ENCODE assay signal across 1 cellular context in the genomic region with DNA sequence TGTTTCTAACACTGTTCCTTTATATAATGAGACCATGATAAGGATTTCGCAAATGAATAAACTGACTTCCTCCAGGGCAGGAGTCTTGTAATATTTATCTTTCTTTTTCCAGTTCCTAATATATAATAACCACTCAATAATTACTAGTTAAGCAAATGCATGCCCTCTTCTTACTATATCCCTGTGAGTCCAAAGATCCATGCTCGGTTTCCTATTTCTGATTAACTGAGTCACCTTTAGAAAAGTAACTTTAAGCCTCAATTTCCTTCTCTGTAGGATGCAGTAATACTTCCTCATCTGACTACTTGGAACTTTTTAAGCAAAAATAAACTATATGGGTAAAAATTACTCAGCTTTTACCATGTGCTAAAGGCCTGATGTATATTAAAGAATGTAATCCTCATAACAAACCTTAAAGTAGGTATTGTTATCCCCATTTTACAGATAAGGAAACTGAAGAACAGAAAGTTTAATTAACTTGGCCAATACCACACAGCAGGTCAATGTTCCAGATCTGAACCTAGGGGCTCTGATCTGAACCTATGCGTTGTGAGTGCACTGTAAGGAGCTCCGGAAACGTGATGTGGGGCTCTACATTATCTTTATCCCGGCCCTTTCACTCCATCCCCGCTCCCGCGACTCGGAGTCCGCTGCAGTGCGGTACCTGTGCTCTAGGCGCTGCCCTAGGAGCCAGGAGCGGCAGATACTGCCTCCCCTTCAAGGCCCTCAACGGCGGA.
TF ChIP-seq lines count a peak whose summit lies in the region.

No MANE protein-coding gene starts in this region.

TF ChIP-seq in HepG2, 621 proteins besides CTCF, POLR2A, EP300 and RAD21 (continues in another document):
- TF ChIP-seq ZNF781 (CRISPR knock-in tag; IDR thresholded peaks at IDR 0.05; ENCODE audit: borderline replicate concordance, not compliant biosample characterization) (no peak), RBAK (CRISPR knock-in tag; IDR thresholded peaks at IDR 0.05) (peak; percentile 30; the same call in 1 of the 2 replicates), ZFP90 (CRISPR knock-in tag; IDR thresholded peaks at IDR 0.05; ENCODE audit: borderline replicate concordance) (no peak), ZNF629 (CRISPR knock-in tag; conservative IDR thresholded peaks at IDR 0.05) (peak; percentile 73), HDAC2 (CRISPR knock-in tag; IDR thresholded peaks at IDR 0.05) (0 out of 2 replicates have a peak, but pooled peaks have one; percentile 37), FOSL2 (CRISPR knock-in tag; IDR thresholded peaks at IDR 0.05) (no peak), MXD3 (CRISPR knock-in tag; IDR thresholded peaks at IDR 0.05) (no peak), SMC3 (IDR thresholded peaks at IDR 0.05; ENCODE audit: low read length) (no peak), CCDC6 (CRISPR knock-in tag; IDR thresholded peaks at IDR 0.05) (no peak), PAXIP1 (CRISPR knock-in tag; conservative IDR thresholded peaks at IDR 0.05) (no peak), PHF8 (CRISPR knock-in tag; IDR thresholded peaks at IDR 0.05) (peak; percentile 82), YEATS4 (CRISPR knock-in tag; IDR thresholded peaks at IDR 0.05; ENCODE audit: borderline replicate concordance) (0 out of 2 replicates have a peak, but pooled peaks have one; percentile 3), LCORL (IDR thresholded peaks at IDR 0.05) (no peak), LCORL (CRISPR knock-in tag; IDR thresholded peaks at IDR 0.05) (no peak), CHD4 (IDR thresholded peaks at IDR 0.05; ENCODE audit: borderline replicate concordance, low read length) (0 out of 2 replicates have a peak, but pooled peaks have one; percentile 33), ZNF83 (CRISPR knock-in tag; IDR thresholded peaks at IDR 0.05; ENCODE audit: borderline replicate concordance) (peak; percentile 81; the same call in 1 of the 2 replicates), ZNF766 (CRISPR knock-in tag; IDR thresholded peaks at IDR 0.05; ENCODE audit: borderline replicate concordance) (no peak), ZFP82 (CRISPR knock-in tag; IDR thresholded peaks at IDR 0.05; ENCODE audit: borderline replicate concordance) (0 out of 2 replicates have a peak, but pooled peaks have one; percentile 4), MEF2D (CRISPR knock-in tag; IDR thresholded peaks at IDR 0.05) (peak; percentile 57; the same call in 1 of the 2 replicates), ZBTB33 (CRISPR knock-in tag; IDR thresholded peaks at IDR 0.05) (no peak), ARNT2 (CRISPR knock-in tag; IDR thresholded peaks at IDR 0.05; ENCODE audit: low read depth) (0 out of 2 replicates have a peak, but pooled peaks have one; percentile 12), DMTF1 (CRISPR knock-in tag; IDR thresholded peaks at IDR 0.05) (0 out of 2 replicates have a peak, but pooled peaks have one; percentile 20), ZNF746 (CRISPR knock-in tag; IDR thresholded peaks at IDR 0.05) (peak; percentile 12; the same call in 1 of the 2 replicates), ZHX1 (CRISPR knock-in tag; IDR thresholded peaks at IDR 0.05; ENCODE audit: low read depth) (0 out of 2 replicates have a peak, but pooled peaks have one; percentile 44), NR2F6 (IDR thresholded peaks at IDR 0.05) (no peak), NR2F6 (CRISPR knock-in tag; IDR thresholded peaks at IDR 0.05) (no peak), ZNF768 (CRISPR knock-in tag; IDR thresholded peaks at IDR 0.05) (peak; percentile 80)
- TF ChIP-seq, protein P1, sequence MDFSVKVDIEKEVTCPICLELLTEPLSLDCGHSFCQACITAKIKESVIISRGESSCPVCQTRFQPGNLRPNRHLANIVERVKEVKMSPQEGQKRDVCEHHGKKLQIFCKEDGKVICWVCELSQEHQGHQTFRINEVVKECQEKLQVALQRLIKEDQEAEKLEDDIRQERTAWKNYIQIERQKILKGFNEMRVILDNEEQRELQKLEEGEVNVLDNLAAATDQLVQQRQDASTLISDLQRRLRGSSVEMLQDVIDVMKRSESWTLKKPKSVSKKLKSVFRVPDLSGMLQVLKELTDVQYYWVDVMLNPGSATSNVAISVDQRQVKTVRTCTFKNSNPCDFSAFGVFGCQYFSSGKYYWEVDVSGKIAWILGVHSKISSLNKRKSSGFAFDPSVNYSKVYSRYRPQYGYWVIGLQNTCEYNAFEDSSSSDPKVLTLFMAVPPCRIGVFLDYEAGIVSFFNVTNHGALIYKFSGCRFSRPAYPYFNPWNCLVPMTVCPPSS (IDR thresholded peaks at IDR 0.05) = no peak
- TF ChIP-seq, protein P2, sequence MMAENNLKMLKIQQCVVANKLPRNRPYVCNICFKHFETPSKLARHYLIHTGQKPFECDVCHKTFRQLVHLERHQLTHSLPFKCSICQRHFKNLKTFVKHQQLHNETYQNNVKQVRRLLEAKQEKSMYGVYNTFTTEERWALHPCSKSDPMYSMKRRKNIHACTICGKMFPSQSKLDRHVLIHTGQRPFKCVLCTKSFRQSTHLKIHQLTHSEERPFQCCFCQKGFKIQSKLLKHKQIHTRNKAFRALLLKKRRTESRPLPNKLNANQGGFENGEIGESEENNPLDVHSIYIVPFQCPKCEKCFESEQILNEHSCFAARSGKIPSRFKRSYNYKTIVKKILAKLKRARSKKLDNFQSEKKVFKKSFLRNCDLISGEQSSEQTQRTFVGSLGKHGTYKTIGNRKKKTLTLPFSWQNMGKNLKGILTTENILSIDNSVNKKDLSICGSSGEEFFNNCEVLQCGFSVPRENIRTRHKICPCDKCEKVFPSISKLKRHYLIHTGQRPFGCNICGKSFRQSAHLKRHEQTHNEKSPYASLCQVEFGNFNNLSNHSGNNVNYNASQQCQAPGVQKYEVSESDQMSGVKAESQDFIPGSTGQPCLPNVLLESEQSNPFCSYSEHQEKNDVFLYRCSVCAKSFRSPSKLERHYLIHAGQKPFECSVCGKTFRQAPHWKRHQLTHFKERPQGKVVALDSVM (CRISPR knock-in tag; IDR thresholded peaks at IDR 0.05) = no peak
- TF ChIP-seq, protein P3, sequence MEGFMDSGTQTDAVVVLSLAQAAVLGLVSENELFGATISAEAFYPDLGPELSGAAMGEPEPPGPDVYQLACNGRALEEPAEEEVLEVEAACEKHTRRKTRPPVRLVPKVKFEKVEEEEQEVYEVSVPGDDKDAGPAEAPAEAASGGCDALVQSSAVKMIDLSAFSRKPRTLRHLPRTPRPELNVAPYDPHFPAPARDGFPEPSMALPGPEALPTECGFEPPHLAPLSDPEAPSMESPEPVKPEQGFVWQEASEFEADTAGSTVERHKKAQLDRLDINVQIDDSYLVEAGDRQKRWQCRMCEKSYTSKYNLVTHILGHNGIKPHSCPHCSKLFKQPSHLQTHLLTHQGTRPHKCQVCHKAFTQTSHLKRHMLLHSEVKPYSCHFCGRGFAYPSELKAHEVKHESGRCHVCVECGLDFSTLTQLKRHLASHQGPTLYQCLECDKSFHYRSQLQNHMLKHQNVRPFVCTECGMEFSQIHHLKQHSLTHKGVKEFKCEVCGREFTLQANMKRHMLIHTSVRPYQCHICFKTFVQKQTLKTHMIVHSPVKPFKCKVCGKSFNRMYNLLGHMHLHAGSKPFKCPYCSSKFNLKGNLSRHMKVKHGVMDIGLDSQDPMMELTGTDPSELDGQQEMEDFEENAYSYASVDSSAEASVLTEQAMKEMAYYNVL (CRISPR knock-in tag; IDR thresholded peaks at IDR 0.05; ENCODE audit: borderline replicate concordance) = 0 out of 2 replicates have a peak, but pooled peaks have one; percentile 14
- TF ChIP-seq, protein P4, sequence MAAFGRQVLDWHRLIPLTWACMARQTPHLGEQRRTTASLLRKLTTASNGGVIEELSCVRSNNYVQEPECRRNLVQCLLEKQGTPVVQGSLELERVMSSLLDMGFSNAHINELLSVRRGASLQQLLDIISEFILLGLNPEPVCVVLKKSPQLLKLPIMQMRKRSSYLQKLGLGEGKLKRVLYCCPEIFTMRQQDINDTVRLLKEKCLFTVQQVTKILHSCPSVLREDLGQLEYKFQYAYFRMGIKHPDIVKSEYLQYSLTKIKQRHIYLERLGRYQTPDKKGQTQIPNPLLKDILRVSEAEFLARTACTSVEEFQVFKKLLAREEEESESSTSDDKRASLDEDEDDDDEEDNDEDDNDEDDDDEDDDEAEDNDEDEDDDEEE (CRISPR knock-in tag; IDR thresholded peaks at IDR 0.05) = no peak
- TF ChIP-seq, protein P5, sequence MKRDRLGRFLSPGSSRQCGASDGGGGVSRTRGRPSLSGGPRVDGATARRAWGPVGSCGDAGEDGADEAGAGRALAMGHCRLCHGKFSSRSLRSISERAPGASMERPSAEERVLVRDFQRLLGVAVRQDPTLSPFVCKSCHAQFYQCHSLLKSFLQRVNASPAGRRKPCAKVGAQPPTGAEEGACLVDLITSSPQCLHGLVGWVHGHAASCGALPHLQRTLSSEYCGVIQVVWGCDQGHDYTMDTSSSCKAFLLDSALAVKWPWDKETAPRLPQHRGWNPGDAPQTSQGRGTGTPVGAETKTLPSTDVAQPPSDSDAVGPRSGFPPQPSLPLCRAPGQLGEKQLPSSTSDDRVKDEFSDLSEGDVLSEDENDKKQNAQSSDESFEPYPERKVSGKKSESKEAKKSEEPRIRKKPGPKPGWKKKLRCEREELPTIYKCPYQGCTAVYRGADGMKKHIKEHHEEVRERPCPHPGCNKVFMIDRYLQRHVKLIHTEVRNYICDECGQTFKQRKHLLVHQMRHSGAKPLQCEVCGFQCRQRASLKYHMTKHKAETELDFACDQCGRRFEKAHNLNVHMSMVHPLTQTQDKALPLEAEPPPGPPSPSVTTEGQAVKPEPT (CRISPR knock-in tag; IDR thresholded peaks at IDR 0.05; ENCODE audit: low read depth) = no peak
